In the genomic region with DNA sequence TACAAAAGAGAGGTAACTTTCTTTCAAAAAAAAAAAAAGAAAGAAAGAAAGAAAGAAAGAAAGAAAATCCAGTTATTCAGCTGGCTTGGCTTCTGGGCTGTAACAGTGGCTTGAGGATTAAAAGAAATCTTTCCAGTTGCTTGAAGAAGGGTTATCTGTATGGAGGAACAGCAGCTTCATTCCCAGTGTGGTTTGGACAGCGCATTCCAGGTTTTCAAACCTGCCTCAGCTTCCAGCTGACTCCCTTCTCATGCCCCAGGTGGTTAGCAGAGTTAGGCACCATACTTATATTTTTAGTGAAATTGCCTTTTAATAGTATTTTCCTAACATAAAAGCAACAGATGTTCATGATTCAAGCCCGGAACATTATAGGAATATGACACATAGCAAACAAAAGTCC, we compare ENCODE assay signal across 20 cellular contexts. TPM values are rescaled to one million over a fixed set of nuclear protein-coding genes. Genes with fewer than 3 reads are reported as not detected.
DNase-seq lines count a peak whose midpoint lies in the region; ATAC-seq and TF ChIP-seq lines count a peak whose summit lies in the region.
"Had no signal": no experiment of that assay in that cellular context is flagged by ENCODE, and none has a peak within 500 bp of the region (broad histone marks: within the 10 kb centered on the region; RNA-seq: fewer than 3 reads in every experiment).

No MANE protein-coding gene starts in this region.

- no peak overlapping the region for H2BK5ac ChIP-seq in mesenchymal stem cell (ENCODE audit: low read depth, low read length, poor library complexity, severe bottlenecking)

- ATAC-seq in body of pancreas = peak; percentile 62
- no peak for ATAC-seq in GM18519 (IDR thresholded peaks at IDR 0.05; ENCODE audit: low FRiP score, unreplicated experiment)
- ATAC-seq: HepG2, K562, Panc1 had no signal

- H3K4me1 ChIP-seq in body of pancreas (peaks cover 16% of the 10 kb centered on the region), neural progenitor cell (peaks cover 37% of the 10 kb centered on the region), subcutaneous abdominal adipose tissue (ENCODE audit: control insufficient read depth in 5 of 5, insufficient read depth in 5 of 5, low read length in 5 of 5) (peaks cover 0 to 31% (median 15%) of the 10 kb centered on the region in 5 donors), mesenchymal stem cell (ENCODE audit: control insufficient read depth, insufficient read depth, low read depth, low read length) (no peaks in the 10 kb centered on the region)

- peaks cover 24% of the 10 kb centered on the region for H3K36me3 Mint-ChIP-seq in neural progenitor cell

- peaks cover 2% of the 10 kb centered on the region for H3K27me3 Mint-ChIP-seq in neural progenitor cell (ENCODE audit: insufficient read depth, low read depth)

- no peak overlapping the region for H3K23ac ChIP-seq in mesenchymal stem cell (ENCODE audit: low read length in 2 of 2)

- no peaks in the 10 kb centered on the region for H3K36me3 ChIP-seq in body of pancreas (replicated peaks in 1 of 2; ENCODE audit: insufficient read depth in 1 of 2, low read depth in 2 of 2)
- H3K36me3 ChIP-seq in neural progenitor cell = no peaks in the 10 kb centered on the region
- H3K36me3 ChIP-seq in subcutaneous abdominal adipose tissue (ENCODE audit: control insufficient read depth in 5 of 5, insufficient read depth in 5 of 5, low read length in 5 of 5) = peaks cover 0 to 3% (median 0%) of the 10 kb centered on the region in 5 donors
- H3K36me3 ChIP-seq in mesenchymal stem cell (ENCODE audit: control insufficient read depth in 1 of 2, insufficient read depth in 2 of 2, low read depth in 1 of 2, low read length in 2 of 2) = no peaks in the 10 kb centered on the region

- H3K18ac ChIP-seq in mesenchymal stem cell (ENCODE audit: low read depth in 1 of 2, low read length in 2 of 2) = no peak overlapping the region

- H3K27me3 ChIP-seq in body of pancreas (no peaks in the 10 kb centered on the region), neural progenitor cell (no peaks in the 10 kb centered on the region), subcutaneous abdominal adipose tissue (ENCODE audit: control insufficient read depth in 5 of 5, insufficient read depth in 4 of 5, low read length in 5 of 5) (no peaks in the 10 kb centered on the region), mesenchymal stem cell (ENCODE audit: control insufficient read depth in 1 of 2, insufficient read depth in 1 of 2, low read length in 2 of 2) (peaks cover 0 to 33% of the 10 kb centered on the region in 2 experiments)

- H3K4me1 Mint-ChIP-seq in neural progenitor cell = peaks cover 63% of the 10 kb centered on the region

- peak; percentile 12 for DNase-seq in NCI-H82 (lab: John Stamatoyannopoulos, UW)
- DNase-seq in NCI-H82 treated with DMSO at 0.1 percent for 48 hours (lab: John Stamatoyannopoulos, UW; ENCODE audit: unreplicated experiment) = no peak
- peak; percentile 25 to 57 (median 34) for DNase-seq in body of pancreas
- DNase-seq in neural progenitor cell (ENCODE audit: low spot score) = peak; percentile 43
- DNase-seq in mesenchymal stem cell = no peak
- DNase-seq in RKO (ENCODE audit: low spot score) = no peak
- DNase-seq: 8988T, Kasumi-1, MV-4-11, NCI-H1105, NCI-H1436 treated with DMSO at 0.1 percent for 48 hours, NCI-H187 treated with DMSO at 0.1 percent for 48 hours, NCI-H446, NCI-H524 treated with DMSO at 0.1 percent for 48 hours, SHP77 treated with DMSO at 0.1 percent for 48 hours had no signal

- H2AFZ ChIP-seq in neural progenitor cell (replicated peaks) = no peak overlapping the region
- H2AFZ ChIP-seq in mesenchymal stem cell (ENCODE audit: low read depth, low read length) = no peak overlapping the region

- no peak overlapping the region for H4K8ac ChIP-seq in mesenchymal stem cell (ENCODE audit: low read length)

- intact Hi-C loops in body of pancreas (cut with DNase I) = no loop called here

- H2AK5ac ChIP-seq in mesenchymal stem cell (ENCODE audit: low read length, severe bottlenecking) = no peak overlapping the region

- no peak overlapping the region for H3K4me3 Mint-ChIP-seq in neural progenitor cell

- H3F3A ChIP-seq in neural progenitor cell (ENCODE audit: low read depth) = peaks cover 19% of the 10 kb centered on the region

- H4K20me1 ChIP-seq in neural progenitor cell (ENCODE audit: low read depth) = no peaks in the 10 kb centered on the region

- H3K27ac Mint-ChIP-seq in neural progenitor cell = peak overlapping the region; percentile 97

- H3K27ac ChIP-seq in body of pancreas (peak overlapping the region in 1 of 4 donors; percentile 49), neural progenitor cell (peak overlapping the region; percentile 18), subcutaneous abdominal adipose tissue (ENCODE audit: low read depth, low read length) (peak overlapping the region; percentile 39), mesenchymal stem cell (ENCODE audit: low read length, poor library complexity, severe bottlenecking) (no peak overlapping the region)

- no peaks in the 10 kb centered on the region for H3K9me3 Mint-ChIP-seq in neural progenitor cell

- no peak overlapping the region for H2BK120ac ChIP-seq in mesenchymal stem cell (ENCODE audit: low read depth, low read length)

- H3K79me1 ChIP-seq in mesenchymal stem cell (replicated peaks; ENCODE audit: low read length, poor library complexity, severe bottlenecking) = no peaks in the 10 kb centered on the region

- no peaks in the 10 kb centered on the region for H3K9me3 ChIP-seq in body of pancreas
- no peaks in the 10 kb centered on the region for H3K9me3 ChIP-seq in neural progenitor cell (ENCODE audit: low read depth)
- H3K9me3 ChIP-seq in subcutaneous abdominal adipose tissue (ENCODE audit: control insufficient read depth in 5 of 5, low read length in 5 of 5) = no peaks in the 10 kb centered on the region
- no peaks in the 10 kb centered on the region for H3K9me3 ChIP-seq in mesenchymal stem cell (ENCODE audit: control insufficient read depth, low read length)

- no peak overlapping the region for H3K4ac ChIP-seq in mesenchymal stem cell (ENCODE audit: low read depth in 1 of 2, low read length in 2 of 2)

- no peak overlapping the region for H4K91ac ChIP-seq in mesenchymal stem cell (ENCODE audit: low read length)

- WGBS in body of pancreas, 2 donors = 27 to 54% methylated on average over 2 of the region's 2 CpGs
- WGBS in mesenchymal stem cell = 100% methylated on average over 1 of the region's 2 CpGs

- TF ChIP-seq POLR2A in body of pancreas (IDR thresholded peaks at IDR 0.05) = no peak

- H3K4me3 ChIP-seq in body of pancreas (no peak overlapping the region), neural progenitor cell (no peak overlapping the region), subcutaneous abdominal adipose tissue (ENCODE audit: low read depth in 1 of 5, low read length in 5 of 5) (no peak overlapping the region), mesenchymal stem cell (ENCODE audit: insufficient read depth in 1 of 2, low read depth in 1 of 2, low read length in 2 of 2) (no peak overlapping the region)
- H3K4me3 ChIP-seq: K562 had no signal

- H3K79me2 ChIP-seq in neural progenitor cell (ENCODE audit: low read depth) = no peaks in the 10 kb centered on the region

- peak overlapping the region; percentile 10 for H3K4me2 ChIP-seq in neural progenitor cell
- H3K4me2 ChIP-seq in mesenchymal stem cell (ENCODE audit: low read length, poor library complexity, severe bottlenecking) = no peak overlapping the region

- H3K9ac ChIP-seq in neural progenitor cell = no peak overlapping the region
- no peak overlapping the region for H3K9ac ChIP-seq in subcutaneous abdominal adipose tissue (ENCODE audit: low read length in 5 of 5)
- no peak overlapping the region for H3K9ac ChIP-seq in mesenchymal stem cell (ENCODE audit: low read length)

- TF ChIP-seq CTCF in body of pancreas (IDR thresholded peaks at IDR 0.05) (no peak), neural progenitor cell (IDR thresholded peaks at IDR 0.05) (no peak)

- no peak overlapping the region for H2BK15ac ChIP-seq in mesenchymal stem cell (ENCODE audit: low read depth, poor library complexity, severe bottlenecking)

- H3K14ac ChIP-seq in mesenchymal stem cell (ENCODE audit: low read length in 2 of 2) = no peak overlapping the region

- H2BK12ac ChIP-seq in mesenchymal stem cell (ENCODE audit: low read length in 2 of 2) = no peak overlapping the region

RNA-seq across cellular contexts. Expression of a gene that starts 48.6 kb away (rescaled TPM):
- 100 to 1,000 TPM in 1 of 2 donors, 10 to 100 TPM in 1; 16.1 to 334 TPM for total RNA-seq in body of pancreas
- total RNA-seq in neural progenitor cell (ENCODE audit: low replicate concordance) = 15.5 and 23.9 TPM in 2 replicates
- 20.3 TPM for polyA plus RNA-seq in mesenchymal stem cell (2013, experiment 1 of 2)
- polyA plus RNA-seq in mesenchymal stem cell (2013, experiment 2 of 2) = 18.8 TPM

Comparison
In these comparisons a context has a peak if more than half of its experiments do, and no peak if none do; other contexts are left out.
1. DNase-seq: peak in NCI-H82 (single experiment), body of pancreas (4 of 4) and neural progenitor cell (single experiment); none in NCI-H82 treated with DMSO at 0.1 percent for 48 hours (single experiment), mesenchymal stem cell (single experiment) and RKO (single experiment).